ENCODE assay signal across 8 cellular contexts in the genomic region with DNA sequence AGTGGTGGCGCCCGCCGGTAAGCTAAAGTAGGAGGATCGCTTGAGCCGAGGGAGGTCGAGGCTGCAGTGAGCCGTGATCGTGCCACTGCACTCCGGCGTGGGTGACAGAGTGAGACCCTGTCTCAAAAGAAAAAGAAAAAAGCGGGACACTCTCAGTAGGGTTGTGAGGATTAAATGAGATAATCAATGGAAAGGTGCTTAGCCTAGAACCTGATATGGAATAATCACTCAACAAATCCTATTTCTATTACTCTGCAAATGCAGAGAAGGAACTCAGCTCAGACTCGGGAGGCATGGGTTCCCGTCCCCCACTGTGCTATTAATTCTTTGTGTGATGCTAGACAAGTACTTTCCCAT. TPM values are rescaled to one million over a fixed set of nuclear protein-coding genes. Genes with fewer than 3 reads are reported as not detected.
A peak's percentile ranks its signal among the peaks of the same experiment; 100 is the strongest.
DNase-seq lines count a peak whose midpoint lies in the region; ATAC-seq and TF ChIP-seq lines count a peak whose summit lies in the region.

No MANE protein-coding gene starts in this region.

- peak overlapping the region; percentile 82 to 83 for H3K27ac ChIP-seq in thoracic aorta

- H3K9me3 ChIP-seq in thoracic aorta = no peaks in the 10 kb centered on the region

- peaks cover 26 to 43% of the 10 kb centered on the region in 2 donors for H3K4me1 ChIP-seq in thoracic aorta (ENCODE audit: control insufficient read depth in 1 of 2, low read depth in 2 of 2)

- H3K9me3 Mint-ChIP-seq in activated CD8-positive, alpha-beta memory T cell treated with anti-CD3 and anti-CD28 coated beads, Interleukin-2, amount 10 ng/mL, durations not matched to agents 7 days and 5 days (ENCODE audit: low read depth) = no peaks in the 10 kb centered on the region
- H3K9me3 Mint-ChIP-seq in brain (no peaks in the 10 kb centered on the region), memory B cell (no peaks in the 10 kb centered on the region)

- H3K4me3 Mint-ChIP-seq in activated CD8-positive, alpha-beta memory T cell treated with anti-CD3 and anti-CD28 coated beads, Interleukin-2, amount 10 ng/mL, durations not matched to agents 7 days and 5 days = peak overlapping the region; percentile 98
- peak overlapping the region; percentile 99 to 100 (median 100) for H3K4me3 Mint-ChIP-seq in brain
- H3K4me3 Mint-ChIP-seq in memory B cell = peak overlapping the region; percentile 100

- CTCF ChIA-PET in activated CD8-positive, alpha-beta memory T cell treated with anti-CD3 and anti-CD28 coated beads, Interleukin-2, amount 10 ng/mL, durations not matched to agents 7 days and 5 days (lab: Charles Lee) = interaction anchor here (1.1 to 10.2 kb wide), 7 partner anchors 15 to 204 kb away, joined by 3 to 107 read pairs (median 6); no protein-coding TSS in a partner anchor

- H3K4me3 ChIP-seq in thoracic aorta = peak overlapping the region; percentile 97

- peaks cover 2% of the 10 kb centered on the region for H3K27me3 Mint-ChIP-seq in activated CD8-positive, alpha-beta memory T cell treated with anti-CD3 and anti-CD28 coated beads, Interleukin-2, amount 10 ng/mL, durations not matched to agents 7 days and 5 days
- H3K27me3 Mint-ChIP-seq in brain (peaks cover 9% of the 10 kb centered on the region), memory B cell (no peaks in the 10 kb centered on the region)

- no peak for ATAC-seq in activated CD8-positive, alpha-beta memory T cell treated with anti-CD3 and anti-CD28 coated beads, Interleukin-2, amount 10 ng/mL, durations not matched to agents 7 days and 5 days
- ATAC-seq in memory B cell (ENCODE audit: low read depth) (no peak), thoracic aorta (ENCODE audit: insufficient number of reproducible peaks, low FRiP score, low read depth) (no peak)

- no peak overlapping the region for H3K27ac Mint-ChIP-seq in activated CD8-positive, alpha-beta memory T cell treated with anti-CD3 and anti-CD28 coated beads, Interleukin-2, amount 10 ng/mL, durations not matched to agents 7 days and 5 days
- H3K27ac Mint-ChIP-seq in brain (peak overlapping the region in 4 of 5 experiments; percentile 16 to 97 (median 75)), memory B cell (peak overlapping the region; percentile 96)

- H3K36me3 Mint-ChIP-seq in activated CD8-positive, alpha-beta memory T cell treated with anti-CD3 and anti-CD28 coated beads, Interleukin-2, amount 10 ng/mL, durations not matched to agents 7 days and 5 days = peaks cover 3% of the 10 kb centered on the region
- H3K36me3 Mint-ChIP-seq in brain (no peaks in the 10 kb centered on the region), memory B cell (peaks cover 3% of the 10 kb centered on the region)

- no peak for DNase-seq in activated CD8-positive, alpha-beta memory T cell treated with anti-CD3 and anti-CD28 coated beads, Interleukin-2, amount 10 ng/mL, durations not matched to agents 7 days and 5 days
- no peak for DNase-seq in activated CD8-positive, alpha-beta memory T cell treated with anti-CD3 and anti-CD28 coated beads for 24 hours
- DNase-seq in memory B cell (ENCODE audit: low spot score in 2 of 2) = no peak
- DNase-seq in thoracic aorta (ENCODE audit: low spot score) = no peak
- DNase-seq in amygdala (lab: John Stamatoyannopoulos, UW) = no peak
- no peak for DNase-seq in NCI-H82 treated with DMSO at 0.1 percent for 48 hours (lab: John Stamatoyannopoulos, UW; ENCODE audit: unreplicated experiment)
- DNase-seq in RKO (ENCODE audit: low spot score) = no peak

- peaks cover 14% of the 10 kb centered on the region for H3K4me1 Mint-ChIP-seq in activated CD8-positive, alpha-beta memory T cell treated with anti-CD3 and anti-CD28 coated beads, Interleukin-2, amount 10 ng/mL, durations not matched to agents 7 days and 5 days
- H3K4me1 Mint-ChIP-seq in brain (peaks cover 43% of the 10 kb centered on the region), memory B cell (peaks cover 22% of the 10 kb centered on the region)

- no peaks in the 10 kb centered on the region for H3K27me3 ChIP-seq in thoracic aorta (replicated peaks; ENCODE audit: insufficient read depth)

- TF ChIP-seq CTCF in brain (conservative IDR thresholded peaks at IDR 0.05) (no peak), thoracic aorta (IDR thresholded peaks at IDR 0.05) (no peak)

- no peaks in the 10 kb centered on the region for H3K36me3 ChIP-seq in thoracic aorta

RNA-seq across cellular contexts. Expression of a gene that starts 0.5 kb away (rescaled TPM):
- 10 to 100 TPM; 19.5 to 20.4 TPM for total RNA-seq in activated CD8-positive, alpha-beta memory T cell treated with anti-CD3 and anti-CD28 coated beads, Interleukin-2, amount 10 ng/mL, durations not matched to agents 7 days and 5 days
- 6.7 TPM for polyA plus RNA-seq in brain (ENCODE audit: insufficient read depth, low read depth, low replicate concordance)
- 10 to 100 TPM; 17.9 to 38.4 TPM for total RNA-seq in thoracic aorta

RNA-seq across cellular contexts. Expression of a gene that starts 48.1 kb away (rescaled TPM):
- not detected for total RNA-seq in activated CD8-positive, alpha-beta memory T cell treated with anti-CD3 and anti-CD28 coated beads, Interleukin-2, amount 10 ng/mL, durations not matched to agents 7 days and 5 days
- 0.14 TPM for polyA plus RNA-seq in brain (ENCODE audit: insufficient read depth, low read depth, low replicate concordance)
- total RNA-seq in thoracic aorta = not detected
